11 cellular contexts compared by ENCODE assay signal in the genomic region with DNA sequence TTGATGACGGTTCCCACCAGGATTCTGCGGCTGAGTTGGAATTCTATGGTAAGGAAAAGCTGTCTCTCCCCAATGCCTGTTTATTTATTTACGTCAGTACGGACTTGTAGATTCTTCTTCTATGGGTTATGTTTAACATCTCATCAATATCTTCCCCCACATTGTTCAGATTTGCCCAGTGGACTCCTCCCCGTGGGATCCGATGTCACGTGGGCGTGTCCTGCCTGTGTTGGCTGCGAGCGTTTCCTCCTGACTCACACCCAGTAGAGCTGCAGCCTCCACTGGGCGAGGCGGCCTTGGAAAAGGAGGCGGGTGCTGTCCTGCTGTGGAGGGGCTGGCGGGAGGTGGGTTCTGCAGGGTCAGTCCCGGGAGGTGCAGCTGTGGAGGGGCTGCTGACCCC. TPM values are rescaled to one million over a fixed set of nuclear protein-coding genes. Genes with fewer than 3 reads are reported as not detected.
DNase-seq lines count a peak whose midpoint lies in the region; ATAC-seq and TF ChIP-seq lines count a peak whose summit lies in the region.
"Had no signal": no experiment of that assay in that cellular context is flagged by ENCODE, and none has a peak within 500 bp of the region (broad histone marks: within the 10 kb centered on the region; RNA-seq: fewer than 3 reads in every experiment).

No MANE protein-coding gene starts in this region.

- H3K27ac ChIP-seq in body of pancreas (no peak overlapping the region), left lung (no peak overlapping the region)
- H3K27ac ChIP-seq: VCaP had no signal

- H3K36me3 ChIP-seq in body of pancreas (replicated peaks in 1 of 2; ENCODE audit: insufficient read depth in 1 of 2, low read depth in 2 of 2), result no peaks in the 10 kb centered on the region
- H3K36me3 ChIP-seq in left lung, result no peaks in the 10 kb centered on the region

- no peak for TF ChIP-seq POLR2A in body of pancreas (IDR thresholded peaks at IDR 0.05)

- 13 to 14% methylated on average over 15 of the region's 15 CpGs for WGBS in body of pancreas, 2 donors

- H3K9me3 ChIP-seq in body of pancreas, result no peaks in the 10 kb centered on the region
- no peaks in the 10 kb centered on the region for H3K9me3 ChIP-seq in left lung

- H3K4me1 ChIP-seq in body of pancreas, result peaks cover 7% of the 10 kb centered on the region
- H3K4me1 ChIP-seq in left lung, result peaks cover 0 to 33% of the 10 kb centered on the region in 2 donors

- POLR2A ChIA-PET in GM10248 (lab: Yijun Ruan, JAX), result interaction anchor here (0.7 kb wide), 1 partner anchor 672 kb away, joined by 3 read pairs; no protein-coding TSS in a partner anchor

- TF ChIP-seq CTCF in body of pancreas (IDR thresholded peaks at IDR 0.05) (no peak), left lung (IDR thresholded peaks at IDR 0.05) (no peak), GM10248 (IDR thresholded peaks at IDR 0.05; ENCODE audit: control extremely low read depth, extremely low read depth, low read depth, missing control alignments) (no peak)

- intact Hi-C loops in body of pancreas (cut with DNase I) (no loop called here), left lung (cut with DNase I) (no loop called here)

- peak; percentile 78 for ATAC-seq in body of pancreas
- peak; percentile 57 for ATAC-seq in left lung
- ATAC-seq in GM18858 (IDR thresholded peaks at IDR 0.05; ENCODE audit: unreplicated experiment), result no peak
- no peak for ATAC-seq in HG02798 (IDR thresholded peaks at IDR 0.05; ENCODE audit: poor library complexity, unreplicated experiment)

- H3K4me3 ChIP-seq in body of pancreas (no peak overlapping the region), left lung (no peak overlapping the region)

- peak; percentile 52 for DNase-seq in CD1c-positive myeloid dendritic cell (ENCODE audit: extremely low spot score)
- peak; percentile 50 for DNase-seq in HuH-7.5 (ENCODE audit: low spot score)
- peak; percentile 56 to 71 (median 67) for DNase-seq in body of pancreas
- DNase-seq in left lung, result peak in 1 of 2 donors; percentile 87
- no peak for DNase-seq in GM10248 (ENCODE audit: extremely low spot score)
- DNase-seq in T-helper 1 cell, result no peak
- DNase-seq: GOT3, NCI-H1694 had no signal

- CTCF ChIA-PET in GM10248 (lab: Yijun Ruan, JAX), result no interaction called here

- H3K27me3 ChIP-seq in body of pancreas (peaks cover 0 to 7% of the 10 kb centered on the region in 2 donors), left lung (peaks cover 0 to 44% of the 10 kb centered on the region in 2 donors)

RNA-seq across cellular contexts. Expression of gene SLCO4A1, which starts 46.8 kb away (rescaled TPM):
- total RNA-seq in body of pancreas, result 1 to 10 TPM; 2.6 to 6.2 TPM
- 10 to 100 TPM; 11.5 to 47.2 TPM for total RNA-seq in left lung

Comparison
In these comparisons a context has a peak if more than half of its experiments do, and no peak if none do; other contexts are left out.
1. DNase-seq: peak in CD1c-positive myeloid dendritic cell (single experiment), HuH-7.5 (single experiment) and body of pancreas (4 of 4); none in GM10248 (single experiment) and T-helper 1 cell (0 of 5).
2. ATAC-seq: peak in body of pancreas (single experiment) and left lung (single experiment); none in GM18858 (single experiment) and HG02798 (single experiment).